Comparison of ENCODE assay signal across 1 cellular context in genomic region chr1:41497631-41498030, GRCh38.
TF ChIP-seq lines count a peak whose summit lies in the region.

No MANE protein-coding gene starts in this region.

TF ChIP-seq in H1, 55 proteins besides CTCF, POLR2A, EP300 and RAD21:
- TF ChIP-seq CEBPB (IDR thresholded peaks at IDR 0.05; ENCODE audit: low read depth, low read length) (no peak), SIRT6 (IDR thresholded peaks at IDR 0.05; ENCODE audit: low read length) (no peak), NANOG (IDR thresholded peaks at IDR 0.05; ENCODE audit: insufficient read depth, low read depth, low read length, poor library complexity, severe bottlenecking) (no peak), RNF2 (IDR thresholded peaks at IDR 0.05; ENCODE audit: borderline replicate concordance, low read depth, low read length, missing control alignments, poor library complexity, severe bottlenecking) (no peak), SIX5 (IDR thresholded peaks at IDR 0.05; ENCODE audit: low read depth, low read length) (no peak), EGR1 (IDR thresholded peaks at IDR 0.05; ENCODE audit: borderline replicate concordance, low read depth, low read length) (no peak), KDM1A (IDR thresholded peaks at IDR 0.05; ENCODE audit: borderline replicate concordance, low read length) (no peak), GABPA (IDR thresholded peaks at IDR 0.05; ENCODE audit: borderline replicate concordance, insufficient read depth, low read length) (no peak), GTF2F1 (IDR thresholded peaks at IDR 0.05; ENCODE audit: borderline replicate concordance, low read depth, low read length) (no peak), HDAC6 (IDR thresholded peaks at IDR 0.05; ENCODE audit: low read depth, low read length) (no peak), ATF2 (IDR thresholded peaks at IDR 0.05; ENCODE audit: low read length) (no peak), RBBP5 (IDR thresholded peaks at IDR 0.05; ENCODE audit: borderline replicate concordance, low read depth, low read length) (no peak), SP1 (IDR thresholded peaks at IDR 0.05; ENCODE audit: low read depth, low read length) (no peak), CREB1 (IDR thresholded peaks at IDR 0.05) (no peak), POLR2AphosphoS5 (IDR thresholded peaks at IDR 0.05; ENCODE audit: low read depth, low read length) (no peak), CHD7 (IDR thresholded peaks at IDR 0.05; ENCODE audit: insufficient replicate concordance, low read length) (no peak), NRF1 (IDR thresholded peaks at IDR 0.05; ENCODE audit: low read depth, low read length) (no peak), TAF1 (IDR thresholded peaks at IDR 0.05; ENCODE audit: low read depth, low read length) (no peak), POU5F1 (IDR thresholded peaks at IDR 0.05; ENCODE audit: low read depth, low read length) (no peak), PHF8 (conservative IDR thresholded peaks at IDR 0.05; ENCODE audit: low read depth, low read length) (no peak)
